27 cellular contexts compared by ENCODE assay signal in the genomic region with DNA sequence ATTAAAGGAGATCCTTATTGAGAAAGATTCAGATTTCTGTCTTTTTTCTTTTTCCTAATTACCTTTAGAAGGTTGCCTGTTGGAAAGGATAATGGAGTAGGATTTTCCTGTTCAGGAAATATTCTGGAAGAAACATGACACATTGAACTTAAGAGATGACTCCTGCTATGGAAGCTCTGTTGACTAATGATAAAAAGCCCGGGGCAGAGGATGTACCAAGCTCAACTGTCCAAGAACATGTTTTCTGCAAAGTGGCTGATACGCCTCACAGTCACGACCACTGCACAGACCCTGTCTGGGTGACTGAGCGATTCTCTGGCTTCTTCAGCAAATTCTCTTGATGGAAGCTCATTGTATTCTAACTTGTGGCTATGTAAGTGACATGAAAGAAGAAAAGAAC.
DNase-seq lines count a peak whose midpoint lies in the region; ATAC-seq and TF ChIP-seq lines count a peak whose summit lies in the region.
"Had no signal": no experiment of that assay in that cellular context is flagged by ENCODE, and none has a peak within 500 bp of the region (broad histone marks: within the 10 kb centered on the region; RNA-seq: fewer than 3 reads in every experiment).

No MANE protein-coding gene starts in this region.

- DNase-seq in EL (peak; percentile 57), RPMI7951 (ENCODE audit: low read depth) (peak; percentile 83), fibroblast of the aortic adventitia (ENCODE audit: low read depth) (peak; percentile 44), osteocyte (ENCODE audit: extremely low spot score, unreplicated experiment) (no peak), NCI-H2196 treated with DMSO at 0.1 percent for 48 hours (lab: John Stamatoyannopoulos, UW; ENCODE audit: unreplicated experiment) (no peak), stomach (no peak)
- no peak for DNase-seq in activated CD4-positive, alpha-beta memory T cell treated with anti-CD3 and anti-CD28 coated beads, Interleukin-2, amount 10 ng/mL, durations not matched to agents 7 days and 5 days
- DNase-seq: activated CD4-positive, alpha-beta T cell treated with anti-CD3 and anti-CD28 coated beads for 36 hours; activated T-cell treated with anti-CD3 and anti-CD28 coated beads, Interleukin-2, amount 50 U/mL, for 24 hours; CD8-positive, alpha-beta memory T cell; dorsolateral prefrontal cortex; GDM1; mesendoderm; naive B cell; NCI-H1105 treated with DMSO at 0.1 percent for 48 hours; NCI-H2081 treated with DMSO at 0.1 percent for 48 hours; NCI-H446; nucleus accumbens; stimulated activated naive CD8-positive, alpha-beta T cell treated with anti-CD3 and anti-CD28 coated beads, Interleukin-15, amount 100 ng/mL, for 72 hours had no signal

- TF ChIP-seq CTCF in fibroblast of the aortic adventitia (IDR thresholded peaks at IDR 0.05; ENCODE audit: insufficient read depth, low read length) (no peak), osteocyte (IDR thresholded peaks at IDR 0.05) (no peak), stomach (IDR thresholded peaks at IDR 0.05) (no peak)

- no peaks in the 10 kb centered on the region for H3K27me3 ChIP-seq in stomach
- H3K27me3 ChIP-seq: tibial nerve had no signal

- CTCF ChIA-PET in activated CD4-positive, alpha-beta memory T cell treated with anti-CD3 and anti-CD28 coated beads, Interleukin-2, amount 10 ng/mL, durations not matched to agents 7 days and 5 days (lab: Charles Lee) = no interaction called here

- POLR2A ChIA-PET in activated CD4-positive, alpha-beta memory T cell treated with anti-CD3 and anti-CD28 coated beads, Interleukin-2, amount 10 ng/mL, durations not matched to agents 7 days and 5 days (lab: Charles Lee) = no interaction called here

- no peak for ATAC-seq in GM18907 (IDR thresholded peaks at IDR 0.05; ENCODE audit: unreplicated experiment)
- ATAC-seq: A549; activated CD4-positive, alpha-beta T cell treated with anti-CD3 and anti-CD28 coated beads for 36 hours; Right ventricle myocardium inferior; stimulated activated naive CD8-positive, alpha-beta T cell treated with anti-CD3 and anti-CD28 coated beads, Interleukin-15, amount 100 ng/mL, for 72 hours had no signal

- no peak overlapping the region for H3K4me3 Mint-ChIP-seq in osteocyte (ENCODE audit: unreplicated experiment)
- H3K4me3 Mint-ChIP-seq in activated CD4-positive, alpha-beta memory T cell treated with anti-CD3 and anti-CD28 coated beads, Interleukin-2, amount 10 ng/mL, durations not matched to agents 7 days and 5 days = no peak overlapping the region
- H3K4me3 Mint-ChIP-seq: activated CD4-positive, alpha-beta T cell treated with anti-CD3 and anti-CD28 coated beads for 36 hours; activated T-cell treated with anti-CD3 and anti-CD28 coated beads, Interleukin-2, amount 50 U/mL, for 24 hours; B cell; CD8-positive, alpha-beta memory T cell; naive B cell; stimulated activated naive CD8-positive, alpha-beta T cell treated with anti-CD3 and anti-CD28 coated beads, Interleukin-15, amount 100 ng/mL, for 72 hours; T-helper 2 cell treated with Interferon-gamma antibody and Interleukin-4, amounts not matched to agents 5 μg/mL and 100 μg/mL, for 36 hours had no signal

- peaks cover 0 to 9% (median 3%) of the 10 kb centered on the region in 4 donors for H3K4me1 ChIP-seq in stomach
- H3K4me1 ChIP-seq: A549 had no signal

- no peak for TF ChIP-seq POLR2A in stomach (IDR thresholded peaks at IDR 0.05)

- H3K4me3 ChIP-seq in fibroblast of the aortic adventitia (ENCODE audit: low read depth, low read length) (no peak overlapping the region), stomach (no peak overlapping the region)
- H3K4me3 ChIP-seq: A549, dorsolateral prefrontal cortex, skin epidermis, tibial nerve had no signal

- no peak for TF ChIP-seq EP300 in stomach (IDR thresholded peaks at IDR 0.05)

- intact Hi-C loops in stomach (cut with DNase I; ENCODE audit: low total_unique reads) = no loop called here

- H3K9me3 Mint-ChIP-seq in osteocyte (ENCODE audit: unreplicated experiment) = peaks cover 4% of the 10 kb centered on the region
- H3K9me3 Mint-ChIP-seq in activated CD4-positive, alpha-beta memory T cell treated with anti-CD3 and anti-CD28 coated beads, Interleukin-2, amount 10 ng/mL, durations not matched to agents 7 days and 5 days = no peaks in the 10 kb centered on the region
- H3K9me3 Mint-ChIP-seq: activated T-cell treated with anti-CD3 and anti-CD28 coated beads, Interleukin-2, amount 50 U/mL, for 24 hours; brain; CD8-positive, alpha-beta memory T cell; naive B cell; stimulated activated naive CD8-positive, alpha-beta T cell treated with anti-CD3 and anti-CD28 coated beads, Interleukin-15, amount 100 ng/mL, for 72 hours; T-helper 2 cell treated with Interferon-gamma antibody and Interleukin-4, amounts not matched to agents 5 μg/mL and 100 μg/mL, for 36 hours had no signal

- peaks cover 26% of the 10 kb centered on the region for H3K36me3 Mint-ChIP-seq in osteocyte (ENCODE audit: unreplicated experiment)
- H3K36me3 Mint-ChIP-seq in activated CD4-positive, alpha-beta memory T cell treated with anti-CD3 and anti-CD28 coated beads, Interleukin-2, amount 10 ng/mL, durations not matched to agents 7 days and 5 days (ENCODE audit: low read depth) = no peaks in the 10 kb centered on the region
- H3K36me3 Mint-ChIP-seq: brain; CD8-positive, alpha-beta memory T cell; naive B cell had no signal

- WGBS in stomach, 5 donors = 58 to 85% (median 70%) methylated on average over 4 of the region's 4 CpGs

- peak overlapping the region; percentile 77 for H3K27ac Mint-ChIP-seq in osteocyte (ENCODE audit: unreplicated experiment)
- no peak overlapping the region for H3K27ac Mint-ChIP-seq in activated CD4-positive, alpha-beta memory T cell treated with anti-CD3 and anti-CD28 coated beads, Interleukin-2, amount 10 ng/mL, durations not matched to agents 7 days and 5 days
- H3K27ac Mint-ChIP-seq: activated CD4-positive, alpha-beta T cell treated with anti-CD3 and anti-CD28 coated beads for 36 hours; activated T-cell treated with anti-CD3 and anti-CD28 coated beads, Interleukin-2, amount 50 U/mL, for 24 hours; B cell; CD8-positive, alpha-beta memory T cell; naive B cell; T-helper 2 cell treated with Interferon-gamma antibody and Interleukin-4, amounts not matched to agents 5 μg/mL and 100 μg/mL, for 36 hours had no signal

- H3K27me3 Mint-ChIP-seq in osteocyte (ENCODE audit: unreplicated experiment) = no peaks in the 10 kb centered on the region
- peaks cover 2% of the 10 kb centered on the region for H3K27me3 Mint-ChIP-seq in activated CD4-positive, alpha-beta memory T cell treated with anti-CD3 and anti-CD28 coated beads, Interleukin-2, amount 10 ng/mL, durations not matched to agents 7 days and 5 days
- H3K27me3 Mint-ChIP-seq: brain had no signal

- H3K36me3 ChIP-seq in stomach = no peaks in the 10 kb centered on the region
- H3K36me3 ChIP-seq: tibial nerve had no signal

- no peaks in the 10 kb centered on the region for H3K9me3 ChIP-seq in stomach
- H3K9me3 ChIP-seq: A549, tibial nerve had no signal

- peaks cover 44% of the 10 kb centered on the region for H3K4me1 Mint-ChIP-seq in osteocyte (ENCODE audit: unreplicated experiment)
- H3K4me1 Mint-ChIP-seq in activated CD4-positive, alpha-beta memory T cell treated with anti-CD3 and anti-CD28 coated beads, Interleukin-2, amount 10 ng/mL, durations not matched to agents 7 days and 5 days = no peaks in the 10 kb centered on the region
- H3K4me1 Mint-ChIP-seq: activated CD4-positive, alpha-beta T cell treated with anti-CD3 and anti-CD28 coated beads for 36 hours; B cell; CD8-positive, alpha-beta memory T cell; stimulated activated naive CD8-positive, alpha-beta T cell treated with anti-CD3 and anti-CD28 coated beads, Interleukin-15, amount 100 ng/mL, for 72 hours had no signal

- H3K27ac ChIP-seq in stomach = peak overlapping the region in 2 of 5 donors; percentile 14 to 16
- H3K27ac ChIP-seq: A549, dorsolateral prefrontal cortex had no signal

Comparison
In these comparisons a context has a peak if more than half of its experiments do, and no peak if none do; other contexts are left out.
1. DNase-seq: peak in EL (single experiment), RPMI7951 (single experiment) and fibroblast of the aortic adventitia (single experiment); none in osteocyte (single experiment), NCI-H2196 treated with DMSO at 0.1 percent for 48 hours (single experiment), activated CD4-positive, alpha-beta memory T cell treated with anti-CD3 and anti-CD28 coated beads, Interleukin-2, amount 10 ng/mL, durations not matched to agents 7 days and 5 days (single experiment) and stomach (single experiment).